ENCODE assay signal across 9 cellular contexts in the genomic region with DNA sequence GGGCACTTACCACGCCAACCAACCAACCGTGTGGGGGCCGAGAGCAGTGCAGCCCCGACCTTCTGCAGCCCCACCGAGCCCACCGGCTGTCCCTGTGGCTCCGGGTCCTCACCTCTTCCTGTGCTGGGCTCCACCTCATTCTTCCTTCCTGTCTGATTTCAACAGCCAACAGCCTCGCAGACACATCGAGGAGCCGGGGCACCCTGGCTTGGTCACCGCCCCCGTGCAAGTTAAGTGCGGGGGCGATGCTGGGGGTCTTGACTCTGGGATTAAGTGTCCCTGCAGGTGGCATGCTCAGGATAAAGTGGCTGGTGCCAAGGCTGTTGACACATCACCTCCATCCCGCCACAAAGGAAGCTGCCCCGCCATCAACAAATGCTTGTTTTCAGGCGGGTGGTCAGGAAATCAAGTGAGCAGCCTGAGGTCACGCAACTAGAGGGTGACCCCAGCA. TPM values are rescaled to one million over a fixed set of nuclear protein-coding genes. Genes with fewer than 3 reads are reported as not detected.
A peak's percentile ranks its signal among the peaks of the same experiment; 100 is the strongest.
DNase-seq lines count a peak whose midpoint lies in the region; ATAC-seq and TF ChIP-seq lines count a peak whose summit lies in the region.
"Had no signal": no experiment of that assay in that cellular context is flagged by ENCODE, and none has a peak within 500 bp of the region (broad histone marks: within the 10 kb centered on the region; RNA-seq: fewer than 3 reads in every experiment).

A gene with protein sequence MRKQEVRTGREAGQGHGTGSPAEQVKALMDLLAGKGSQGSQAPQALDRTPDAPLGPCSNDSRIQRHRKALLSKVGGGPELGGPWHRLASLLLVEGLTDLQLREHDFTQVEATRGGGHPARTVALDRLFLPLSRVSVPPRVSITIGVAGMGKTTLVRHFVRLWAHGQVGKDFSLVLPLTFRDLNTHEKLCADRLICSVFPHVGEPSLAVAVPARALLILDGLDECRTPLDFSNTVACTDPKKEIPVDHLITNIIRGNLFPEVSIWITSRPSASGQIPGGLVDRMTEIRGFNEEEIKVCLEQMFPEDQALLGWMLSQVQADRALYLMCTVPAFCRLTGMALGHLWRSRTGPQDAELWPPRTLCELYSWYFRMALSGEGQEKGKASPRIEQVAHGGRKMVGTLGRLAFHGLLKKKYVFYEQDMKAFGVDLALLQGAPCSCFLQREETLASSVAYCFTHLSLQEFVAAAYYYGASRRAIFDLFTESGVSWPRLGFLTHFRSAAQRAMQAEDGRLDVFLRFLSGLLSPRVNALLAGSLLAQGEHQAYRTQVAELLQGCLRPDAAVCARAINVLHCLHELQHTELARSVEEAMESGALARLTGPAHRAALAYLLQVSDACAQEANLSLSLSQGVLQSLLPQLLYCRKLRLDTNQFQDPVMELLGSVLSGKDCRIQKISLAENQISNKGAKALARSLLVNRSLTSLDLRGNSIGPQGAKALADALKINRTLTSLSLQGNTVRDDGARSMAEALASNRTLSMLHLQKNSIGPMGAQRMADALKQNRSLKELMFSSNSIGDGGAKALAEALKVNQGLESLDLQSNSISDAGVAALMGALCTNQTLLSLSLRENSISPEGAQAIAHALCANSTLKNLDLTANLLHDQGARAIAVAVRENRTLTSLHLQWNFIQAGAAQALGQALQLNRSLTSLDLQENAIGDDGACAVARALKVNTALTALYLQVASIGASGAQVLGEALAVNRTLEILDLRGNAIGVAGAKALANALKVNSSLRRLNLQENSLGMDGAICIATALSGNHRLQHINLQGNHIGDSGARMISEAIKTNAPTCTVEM (minus strand): TSS at position 102 of the 451 bp plus-strand sequence. CDS start 12,367 bp downstream, outside the sequence.

- H3K4me1 ChIP-seq in H9 (ENCODE audit: insufficient read depth, low read length), result no peaks in the 10 kb centered on the region
- peaks cover 31% of the 10 kb centered on the region for H3K4me1 ChIP-seq in effector memory CD4-positive, alpha-beta T cell (ENCODE audit: control insufficient read depth, insufficient read depth, low read length, poor library complexity, severe bottlenecking)

- no peak within 1 kb of the TSS for H2BK15ac ChIP-seq in H9 (ENCODE audit: low read depth, low read length)

- no peaks in the 10 kb centered on the region for H3K27me3 ChIP-seq in H9 (ENCODE audit: insufficient read depth, low read length)
- H3K27me3 ChIP-seq in effector memory CD4-positive, alpha-beta T cell (replicated peaks; ENCODE audit: control insufficient read depth, insufficient read depth, low read length, poor library complexity, severe bottlenecking), result no peaks in the 10 kb centered on the region

- no peak within 1 kb of the TSS for H3T11ph ChIP-seq in H9 (ENCODE audit: low read length)

- peaks cover 10 to 25% of the 10 kb centered on the region in 2 experiments; a peak in 3 of 4 replicates for H3K4me1 Mint-ChIP-seq in H9
- H3K4me1 Mint-ChIP-seq in stimulated activated naive B cell treated with anti-CD40 and anti-IgM and Interleukin-4, amounts not matched to agents 10 μg/mL and 1 μg/mL and 100 μg/mL, for 72 hours, result peaks cover 50 to 64% of the 10 kb centered on the region in 2 donors

- no peak for DNase-seq in H9
- DNase-seq in activated CD4-positive, alpha-beta T cell treated with anti-CD3 and anti-CD28 coated beads for 1 hour, result peak; percentile 19
- DNase-seq in effector memory CD4-positive, alpha-beta T cell, result peak; percentile 24 to 25 (median 24)
- DNase-seq in stimulated activated naive B cell treated with anti-CD40 and anti-IgM and Interleukin-4, amounts not matched to agents 10 μg/mL and 1 μg/mL and 100 μg/mL, for 72 hours, result no peak
- no peak for DNase-seq in GM03348 (ENCODE audit: low spot score)
- no peak for DNase-seq in HEK293T (ENCODE audit: extremely low spot score)
- DNase-seq in SHP77 (lab: John Stamatoyannopoulos, UW), result no peak
- no peak for DNase-seq in cerebellum (ENCODE audit: low spot score)
- DNase-seq: mammary epithelial cell had no signal

- H3K9me3 ChIP-seq in H9 (ENCODE audit: control insufficient read depth, low read depth, low read length), result no peaks in the 10 kb centered on the region
- H3K9me3 ChIP-seq in effector memory CD4-positive, alpha-beta T cell (ENCODE audit: control insufficient read depth, low read length), result no peaks in the 10 kb centered on the region

- no peaks in the 10 kb centered on the region for H3K9me3 Mint-ChIP-seq in H9
- H3K9me3 Mint-ChIP-seq in stimulated activated naive B cell treated with anti-CD40 and anti-IgM and Interleukin-4, amounts not matched to agents 10 μg/mL and 1 μg/mL and 100 μg/mL, for 72 hours, result no peaks in the 10 kb centered on the region

- H3K4ac ChIP-seq in H9 (ENCODE audit: low read depth, low read length), result no peak within 1 kb of the TSS

- no peak within 1 kb of the TSS for H3K18ac ChIP-seq in H9 (ENCODE audit: insufficient read length, low read depth, low read length)

- H2AFZ ChIP-seq in H9 (ENCODE audit: low read length), result no peak within 1 kb of the TSS

- no peak within 1 kb of the TSS for H4K91ac ChIP-seq in H9 (ENCODE audit: insufficient read length, low read depth, low read length)

- no peak within 1 kb of the TSS for H3K23ac ChIP-seq in H9 (ENCODE audit: insufficient read length, low read depth, low read length)

- H3K4me3 Mint-ChIP-seq in H9, result no peak within 1 kb of the TSS
- peak within 1 kb of the TSS; percentile 90 to 94 for H3K4me3 Mint-ChIP-seq in stimulated activated naive B cell treated with anti-CD40 and anti-IgM and Interleukin-4, amounts not matched to agents 10 μg/mL and 1 μg/mL and 100 μg/mL, for 72 hours

- no peak within 1 kb of the TSS for H3K27ac ChIP-seq in H9 (ENCODE audit: insufficient read length, low read depth, low read length)
- H3K27ac ChIP-seq in effector memory CD4-positive, alpha-beta T cell (ENCODE audit: insufficient read depth, low read length, poor library complexity, severe bottlenecking), result peak within 1 kb of the TSS; percentile 77

- peak within 1 kb of the TSS; percentile 81 for H3K4me3 ChIP-seq in effector memory CD4-positive, alpha-beta T cell (ENCODE audit: insufficient read depth, low read depth, low read length, poor library complexity, severe bottlenecking)

- H3K79me1 ChIP-seq in H9 (ENCODE audit: insufficient read depth, low read depth, low read length, poor library complexity, severe bottlenecking), result no peaks in the 10 kb centered on the region

- H3K9ac ChIP-seq in H9 (ENCODE audit: extremely low read depth, insufficient read length, low read length), result no peak within 1 kb of the TSS

- H3K27ac Mint-ChIP-seq in H9, result peak within 1 kb of the TSS in 2 of 3 experiments; percentile 41 to 83; a peak in 2 of 7 replicates
- H3K27ac Mint-ChIP-seq in stimulated activated naive B cell treated with anti-CD40 and anti-IgM and Interleukin-4, amounts not matched to agents 10 μg/mL and 1 μg/mL and 100 μg/mL, for 72 hours, result peak within 1 kb of the TSS; percentile 92

- no peak within 1 kb of the TSS for H4K8ac ChIP-seq in H9 (replicated peaks; ENCODE audit: insufficient read length, low read depth, low read length)

- no peak within 1 kb of the TSS for H2BK12ac ChIP-seq in H9 (ENCODE audit: insufficient read length, low read depth, low read length)

- H2BK5ac ChIP-seq in H9 (ENCODE audit: insufficient read length, low read length), result no peak within 1 kb of the TSS

- no peak within 1 kb of the TSS for H2BK20ac ChIP-seq in H9 (ENCODE audit: low read depth, low read length, poor library complexity, severe bottlenecking)

- H2BK120ac ChIP-seq in H9 (ENCODE audit: low read depth, low read length, poor library complexity, severe bottlenecking), result no peak within 1 kb of the TSS

- ATAC-seq in stimulated activated naive B cell treated with anti-CD40 and anti-IgM and Interleukin-4, amounts not matched to agents 10 μg/mL and 1 μg/mL and 100 μg/mL, for 72 hours (replicated peaks), result peak; percentile 20 to 43

- H4K20me1 ChIP-seq in H9 (ENCODE audit: control insufficient read depth, insufficient read depth, insufficient read length), result no peaks in the 10 kb centered on the region

- no CpG with 5 or more reads among the region's 18 CpGs for WGBS in H9 (ENCODE audit: extremely low coverage, insufficient read length, low lambda C conversion rate)

- no peak within 1 kb of the TSS for H3K4me2 ChIP-seq in H9 (ENCODE audit: insufficient read depth, insufficient read length, low read length)

- no peaks in the 10 kb centered on the region for H3K36me3 ChIP-seq in effector memory CD4-positive, alpha-beta T cell (ENCODE audit: control insufficient read depth, insufficient read depth, low read length)

- no peak within 1 kb of the TSS for H4K5ac ChIP-seq in H9 (ENCODE audit: insufficient read length, low read depth, low read length)

- no peak within 1 kb of the TSS for H3K56ac ChIP-seq in H9 (ENCODE audit: insufficient read length, low read depth, low read length)

- H3K27me3 Mint-ChIP-seq in H9 (ENCODE audit: low read depth), result no peaks in the 10 kb centered on the region; the same call in 1 of the 2 replicates
- no peaks in the 10 kb centered on the region for H3K27me3 Mint-ChIP-seq in stimulated activated naive B cell treated with anti-CD40 and anti-IgM and Interleukin-4, amounts not matched to agents 10 μg/mL and 1 μg/mL and 100 μg/mL, for 72 hours

- peaks cover 2 to 5% (median 4%) of the 10 kb centered on the region in 3 experiments; a peak in 5 of 7 replicates for H3K36me3 Mint-ChIP-seq in H9 (ENCODE audit: insufficient read depth in 1 of 3, low read depth in 3 of 3)
- peaks cover 1 to 6% of the 10 kb centered on the region in 2 donors for H3K36me3 Mint-ChIP-seq in stimulated activated naive B cell treated with anti-CD40 and anti-IgM and Interleukin-4, amounts not matched to agents 10 μg/mL and 1 μg/mL and 100 μg/mL, for 72 hours

- TF ChIP-seq CTCF in H9 (conservative IDR thresholded peaks at IDR 0.05), result no peak

- no peaks in the 10 kb centered on the region for H3K23me2 ChIP-seq in H9 (ENCODE audit: insufficient read length, low read depth, low read length, poor library complexity, severe bottlenecking)

- H2AK5ac ChIP-seq in H9 (ENCODE audit: insufficient read length, low read length), result no peak within 1 kb of the TSS

- POLR2A ChIA-PET in HEK293T (lab: Yijun Ruan, JAX), result no interaction called here

- CTCF ChIA-PET in HEK293T (lab: Yijun Ruan, JAX), result no interaction called here

- no peaks in the 10 kb centered on the region for H3K79me2 ChIP-seq in H9 (ENCODE audit: insufficient read depth, low read length)

- H3K14ac ChIP-seq in H9 (ENCODE audit: insufficient read depth, low read length), result no peak within 1 kb of the TSS; the same call in 1 of the 2 replicates

TF ChIP-seq in HEK293T, 16 proteins besides CTCF, POLR2A, EP300 and RAD21:
- TF ChIP-seq L3MBTL2 (conservative IDR thresholded peaks at IDR 0.05) (no peak), FOXK2 (IDR thresholded peaks at IDR 0.05) (no peak), LEF1 (IDR thresholded peaks at IDR 0.05; ENCODE audit: borderline replicate concordance) (no peak), HDGF (IDR thresholded peaks at IDR 0.05; ENCODE audit: borderline replicate concordance) (no peak), SUZ12 (IDR thresholded peaks at IDR 0.05) (no peak), CTBP1 (IDR thresholded peaks at IDR 0.05; ENCODE audit: borderline replicate concordance) (no peak), ARNT (IDR thresholded peaks at IDR 0.05) (no peak), FOXA1 (IDR thresholded peaks at IDR 0.05) (no peak), TARDBP (IDR thresholded peaks at IDR 0.05) (no peak), ZNF384 (IDR thresholded peaks at IDR 0.05) (no peak)

RNA-seq across cellular contexts. Expression of the gene that starts here (rescaled TPM):
- 0.44 TPM in 2 replicates for total RNA-seq in H9 (2021)
- total RNA-seq in cerebellum, result 0.73 TPM

Comparison
In these comparisons a context has a peak if more than half of its experiments do, and no peak if none do; other contexts are left out.
1. DNase-seq: peak in activated CD4-positive, alpha-beta T cell treated with anti-CD3 and anti-CD28 coated beads for 1 hour (single experiment) and effector memory CD4-positive, alpha-beta T cell (3 of 3); none in H9 (single experiment), stimulated activated naive B cell treated with anti-CD40 and anti-IgM and Interleukin-4, amounts not matched to agents 10 μg/mL and 1 μg/mL and 100 μg/mL, for 72 hours (single experiment), GM03348 (single experiment), HEK293T (single experiment), SHP77 (0 of 2) and cerebellum (single experiment).
2. H3K4me3 Mint-ChIP-seq: peak in stimulated activated naive B cell treated with anti-CD40 and anti-IgM and Interleukin-4, amounts not matched to agents 10 μg/mL and 1 μg/mL and 100 μg/mL, for 72 hours (2 of 2); none in H9 (0 of 2).